1 cellular context compared by ENCODE assay signal in the genomic region with DNA sequence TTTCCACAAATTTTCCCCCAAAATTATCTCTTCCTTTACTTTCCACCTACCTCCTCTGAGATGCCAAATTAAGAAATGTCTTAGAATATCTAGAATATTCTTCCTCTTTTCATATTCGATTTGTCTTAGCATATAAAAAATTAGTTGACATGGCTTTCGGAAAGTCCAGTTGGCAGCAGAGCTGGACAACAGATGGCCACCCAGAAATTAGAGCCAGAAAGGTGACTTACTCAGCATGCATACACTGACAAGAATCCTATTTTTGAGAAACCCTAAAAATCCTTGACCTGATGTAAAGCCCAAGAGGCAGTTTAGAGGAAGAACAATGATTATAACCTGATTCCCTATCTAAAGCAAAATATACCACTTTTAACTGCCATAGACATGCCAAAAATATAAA.
TF ChIP-seq lines count a peak whose summit lies in the region.

No MANE protein-coding gene starts in this region.

TF ChIP-seq in K562, 482 proteins besides CTCF, POLR2A, EP300 and RAD21:
- TF ChIP-seq SUPT5H (IDR thresholded peaks at IDR 0.05) = 0 out of 2 replicates have a peak, but pooled peaks have one; percentile 25
- TF ChIP-seq LCOR (CRISPR knock-in tag; IDR thresholded peaks at IDR 0.05) = no peak
